8 cellular contexts compared by ENCODE assay signal in the genomic region with DNA sequence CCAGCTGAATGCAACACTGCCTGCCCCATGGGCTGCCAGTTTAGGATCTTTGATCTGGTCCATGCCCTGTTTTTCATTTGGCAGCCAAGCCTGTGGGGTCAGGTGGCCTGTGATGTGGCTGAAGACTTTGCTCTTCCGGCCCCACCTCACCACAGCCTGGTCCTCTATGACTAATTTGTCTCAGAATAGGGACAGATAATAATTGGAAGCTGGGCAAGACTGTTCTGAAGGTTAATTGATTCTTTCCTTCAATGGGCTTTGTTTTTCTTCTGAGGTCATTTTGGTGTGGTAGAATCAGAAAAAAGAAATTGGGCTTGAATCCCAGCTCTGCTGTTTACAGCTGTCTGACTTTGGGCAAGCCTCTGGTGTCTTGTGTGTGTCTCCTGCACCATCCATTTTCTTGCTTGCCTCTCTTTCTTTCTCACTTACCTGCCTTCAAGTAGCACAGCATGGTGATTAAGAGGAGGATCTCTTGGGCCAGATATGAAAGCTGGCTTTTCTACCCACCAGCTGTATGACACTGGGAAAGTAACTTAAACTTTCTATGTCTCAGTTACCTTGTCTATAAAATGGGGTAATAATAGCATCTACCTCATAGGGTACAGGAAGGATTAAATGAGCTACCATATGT. TPM values are rescaled to one million over a fixed set of nuclear protein-coding genes. Genes with fewer than 3 reads are reported as not detected.
DNase-seq lines count a peak whose midpoint lies in the region; ATAC-seq and TF ChIP-seq lines count a peak whose summit lies in the region.

No MANE protein-coding gene starts in this region.

- H3K9me3 ChIP-seq in AG04450 (ENCODE audit: control insufficient read depth, insufficient read depth, low read length) (no peaks in the 10 kb centered on the region), mucosa of stomach (ENCODE audit: control insufficient read depth, low read length) (no peaks in the 10 kb centered on the region)

- H3K9ac ChIP-seq in mucosa of stomach (ENCODE audit: low read length), result peak overlapping the region; percentile 38

- no peak overlapping the region for H3K4me3 ChIP-seq in AG04450 (ENCODE audit: low read depth, low read length)
- no peak overlapping the region for H3K4me3 ChIP-seq in mucosa of stomach (ENCODE audit: low read length)

- H3K36me3 ChIP-seq in mucosa of stomach (ENCODE audit: control insufficient read depth, insufficient read depth, low read length), result peaks cover 9% of the 10 kb centered on the region

- CTCF ChIA-PET in AG04450 (lab: Charles Lee), result interaction anchor here (1.1 to 1.6 kb wide), 3 partner anchors 17 to 65 kb away, joined by 3 to 8 read pairs (median 6); no protein-coding TSS in a partner anchor

- DNase-seq in AG04450 (ENCODE audit: low read depth, low spot score) (no peak), astrocyte of the hippocampus (ENCODE audit: low read depth, low spot score) (peak; percentile 77), NCI-H1105 (lab: John Stamatoyannopoulos, UW) (no peak), middle frontal gyrus (ENCODE audit: extremely low spot score, low spot score) (no peak)

- POLR2A ChIA-PET in AG04450 (lab: Yijun Ruan, JAX), result interaction anchor here (1.1 kb wide), 1 partner anchor 25 kb away, joined by 3 read pairs; a partner anchor contains a TSS

- TF ChIP-seq CTCF in AG04450 (IDR thresholded peaks at IDR 0.05; ENCODE audit: low read depth, low read length), result no peak

- H3K4me1 ChIP-seq in mucosa of stomach (ENCODE audit: control insufficient read depth, insufficient read depth, low read length), result peaks cover 77% of the 10 kb centered on the region

- peak overlapping the region; percentile 3 for H3K27ac ChIP-seq in AG04450 (ENCODE audit: low read depth, low read length)

- ATAC-seq in GM19035 (IDR thresholded peaks at IDR 0.05; ENCODE audit: unreplicated experiment), result peak; percentile 96
- ATAC-seq in HG03139 (IDR thresholded peaks at IDR 0.05; ENCODE audit: unreplicated experiment), result peak; percentile 88
- no peak for ATAC-seq in HG03135 (IDR thresholded peaks at IDR 0.05; ENCODE audit: unreplicated experiment)

- no peaks in the 10 kb centered on the region for H3K27me3 ChIP-seq in AG04450 (ENCODE audit: control insufficient read depth, insufficient read depth, low read length)
- no peaks in the 10 kb centered on the region for H3K27me3 ChIP-seq in mucosa of stomach (ENCODE audit: control insufficient read depth, insufficient read depth, low read length)

RNA-seq across cellular contexts. Expression of a gene that starts 24.2 kb away (rescaled TPM):
- polyA plus RNA-seq in AG04450 (2011; rRNA removed), result 51.5 and 60.1 TPM in 2 replicates
- polyA minus RNA-seq in AG04450 (2011; rRNA and poly(A)+ RNA removed), result 153 and 175 TPM in 2 replicates
